13 cellular contexts compared by ENCODE assay signal in genomic region chr2:150403457-150403856, GRCh38.
DNase-seq lines count a peak whose midpoint lies in the region; ATAC-seq, FAIRE-seq and TF ChIP-seq lines count a peak whose summit lies in the region.
"Had no signal": no experiment of that assay in that cellular context is flagged by ENCODE, and none has a peak within 500 bp of the region (broad histone marks: within the 10 kb centered on the region; RNA-seq: fewer than 3 reads in every experiment).

No MANE protein-coding gene starts in this region.

- no peak overlapping the region for H3K27ac Mint-ChIP-seq in neural progenitor cell
- H3K27ac Mint-ChIP-seq: memory B cell; T-helper 2 cell treated with Interferon-gamma antibody and Interleukin-4, amounts not matched to agents 5 μg/mL and 100 μg/mL, for 36 hours had no signal

- POLR2A ChIA-PET in endothelial cell of umbilical vein (lab: Charles Lee): no interaction called here

- TF ChIP-seq CTCF in endothelial cell of umbilical vein (IDR thresholded peaks at IDR 0.05; ENCODE audit: extremely low read depth in 1 of 2, insufficient read depth in 1 of 2, low read depth in 1 of 2, low read length in 2 of 2): no peak
- no peak for TF ChIP-seq CTCF in tibial nerve (IDR thresholded peaks at IDR 0.05)
- TF ChIP-seq CTCF in vagina (IDR thresholded peaks at IDR 0.05): no peak
- TF ChIP-seq CTCF in neural progenitor cell (IDR thresholded peaks at IDR 0.05): no peak

- no peaks in the 10 kb centered on the region for H3K79me2 ChIP-seq in endothelial cell of umbilical vein (ENCODE audit: control insufficient read depth, insufficient read depth, low read length)
- no peaks in the 10 kb centered on the region for H3K79me2 ChIP-seq in neural progenitor cell (ENCODE audit: low read depth)

- H3K27ac ChIP-seq in endothelial cell of umbilical vein (ENCODE audit: insufficient read depth, low read depth, low read length) (peak overlapping the region; percentile 70), tibial nerve (no peak overlapping the region), vagina (no peak overlapping the region), aorta (ENCODE audit: low read depth in 1 of 2, low read length in 2 of 2) (no peak overlapping the region), neural progenitor cell (no peak overlapping the region)

- CTCF ChIA-PET in endothelial cell of umbilical vein (lab: Charles Lee): interaction anchor here (1.2 to 1.6 kb wide), 2 partner anchors 11 to 604 kb away, joined by 3 to 4 read pairs; no protein-coding TSS in a partner anchor

- H3K9me3 Mint-ChIP-seq in neural progenitor cell: peaks cover 16% of the 10 kb centered on the region
- H3K9me3 Mint-ChIP-seq: T-helper 2 cell treated with Interferon-gamma antibody and Interleukin-4, amounts not matched to agents 5 μg/mL and 100 μg/mL, for 36 hours had no signal

- H3K4me3 ChIP-seq in endothelial cell of umbilical vein (replicated peaks in 1 of 3; ENCODE audit: insufficient read depth in 1 of 3, low read depth in 1 of 3, low read length in 3 of 3) (peak overlapping the region; percentile 15 to 64 (median 15)), tibial nerve (no peak overlapping the region), vagina (no peak overlapping the region), aorta (ENCODE audit: low read length in 2 of 2) (no peak overlapping the region), neural progenitor cell (no peak overlapping the region)

- peaks cover 17% of the 10 kb centered on the region for H3F3A ChIP-seq in neural progenitor cell (ENCODE audit: low read depth)

- no peaks in the 10 kb centered on the region for H3K9me3 ChIP-seq in endothelial cell of umbilical vein (replicated peaks; ENCODE audit: control insufficient read depth, insufficient read depth, low read length)
- H3K9me3 ChIP-seq in tibial nerve: no peaks in the 10 kb centered on the region
- no peaks in the 10 kb centered on the region for H3K9me3 ChIP-seq in vagina
- H3K9me3 ChIP-seq in aorta (ENCODE audit: control insufficient read depth, low read length): no peaks in the 10 kb centered on the region
- no peaks in the 10 kb centered on the region for H3K9me3 ChIP-seq in neural progenitor cell (ENCODE audit: low read depth)

- H3K4me2 ChIP-seq in endothelial cell of umbilical vein (ENCODE audit: insufficient read depth, low read length): peak overlapping the region; percentile 82
- no peak overlapping the region for H3K4me2 ChIP-seq in neural progenitor cell

- TF ChIP-seq EP300 in tibial nerve (IDR thresholded peaks at IDR 0.05): no peak

- H3K9me1 ChIP-seq in endothelial cell of umbilical vein (replicated peaks; ENCODE audit: control insufficient read depth, extremely low read depth, insufficient read depth, low read length): no peaks in the 10 kb centered on the region

- BruUV-seq in endothelial cell of umbilical vein (replicated peaks; lab: Mats Ljungman, UMichigan): no TSS peak

- peak; percentile 37 for FAIRE-seq in endothelial cell of umbilical vein (lab: Jason Lieb, UNC)
- FAIRE-seq: endometrium had no signal

- ATAC-seq in GM19324 (IDR thresholded peaks at IDR 0.05; ENCODE audit: low FRiP score, unreplicated experiment): peak; percentile 93
- peak; percentile 83 for ATAC-seq in HG03060 (IDR thresholded peaks at IDR 0.05; ENCODE audit: low read depth, unreplicated experiment)
- no peak for ATAC-seq in aorta (ENCODE audit: low FRiP score)

- H3K9ac ChIP-seq in endothelial cell of umbilical vein (replicated peaks; ENCODE audit: extremely low read depth, insufficient read depth, low read length) (peak overlapping the region; percentile 61), neural progenitor cell (no peak overlapping the region)

- H3K4me1 ChIP-seq in endothelial cell of umbilical vein (ENCODE audit: control insufficient read depth, extremely low read depth, insufficient read depth, low read length) (peaks cover 10% of the 10 kb centered on the region), tibial nerve (no peaks in the 10 kb centered on the region), vagina (no peaks in the 10 kb centered on the region), aorta (ENCODE audit: control insufficient read depth in 1 of 2, insufficient read depth in 2 of 2, low read length in 2 of 2) (no peaks in the 10 kb centered on the region), neural progenitor cell (peaks cover 9% of the 10 kb centered on the region)

- H3K36me3 Mint-ChIP-seq in neural progenitor cell: peaks cover 2% of the 10 kb centered on the region
- H3K36me3 Mint-ChIP-seq: memory B cell had no signal

- H3K27me3 ChIP-seq in endothelial cell of umbilical vein (ENCODE audit: control insufficient read depth in 2 of 2, insufficient read depth in 2 of 2, low read length in 2 of 2) (no peaks in the 10 kb centered on the region), tibial nerve (no peaks in the 10 kb centered on the region), vagina (no peaks in the 10 kb centered on the region), aorta (ENCODE audit: control insufficient read depth in 1 of 2, insufficient read depth in 2 of 2, low read length in 1 of 2) (no peaks in the 10 kb centered on the region), neural progenitor cell (no peaks in the 10 kb centered on the region)

- H2AFZ ChIP-seq in endothelial cell of umbilical vein (ENCODE audit: low read depth, low read length) (peak overlapping the region; percentile 98), neural progenitor cell (replicated peaks) (no peak overlapping the region)

- no peak overlapping the region for H3K4me3 Mint-ChIP-seq in neural progenitor cell
- H3K4me3 Mint-ChIP-seq: memory B cell; T-helper 2 cell treated with Interferon-gamma antibody and Interleukin-4, amounts not matched to agents 5 μg/mL and 100 μg/mL, for 36 hours had no signal

- DNase-seq in DMS79 (lab: John Stamatoyannopoulos, UW): peak; percentile 71
- peak; percentile 65 for DNase-seq in endothelial cell of umbilical vein (ENCODE audit: low read depth, low spot score)
- no peak for DNase-seq in tibial nerve (ENCODE audit: low spot score in 2 of 2)
- no peak for DNase-seq in vagina (ENCODE audit: extremely low spot score in 2 of 2)
- DNase-seq in aorta: no peak
- DNase-seq in neural progenitor cell (ENCODE audit: low spot score): no peak
- DNase-seq: NCI-H1436 treated with DMSO at 0.1 percent for 48 hours; stimulated activated CD4-positive, alpha-beta T cell treated with anti-CD3 and anti-CD28 coated beads, Interleukin-4, amount 100 ng/mL, for 1 hour had no signal

- 57 to 70% methylated on average over 2 of the region's 2 CpGs for WGBS in tibial nerve, 2 donors
- 74 to 75% methylated on average over 2 of the region's 2 CpGs for WGBS in aorta, 2 donors

- H4K20me1 ChIP-seq in endothelial cell of umbilical vein (replicated peaks; ENCODE audit: control insufficient read depth, extremely low read depth, insufficient read depth, low read length): no peaks in the 10 kb centered on the region
- no peaks in the 10 kb centered on the region for H4K20me1 ChIP-seq in neural progenitor cell (ENCODE audit: low read depth)

- H3K27me3 Mint-ChIP-seq in neural progenitor cell (ENCODE audit: insufficient read depth, low read depth): peaks cover 4% of the 10 kb centered on the region
- H3K27me3 Mint-ChIP-seq: memory B cell had no signal

- peaks cover 17% of the 10 kb centered on the region for H3K4me1 Mint-ChIP-seq in neural progenitor cell

- H3K36me3 ChIP-seq in endothelial cell of umbilical vein (ENCODE audit: control insufficient read depth in 2 of 2, extremely low read depth in 1 of 2, insufficient read depth in 2 of 2, low read length in 2 of 2): no peaks in the 10 kb centered on the region
- no peaks in the 10 kb centered on the region for H3K36me3 ChIP-seq in tibial nerve
- H3K36me3 ChIP-seq in vagina: no peaks in the 10 kb centered on the region
- no peaks in the 10 kb centered on the region for H3K36me3 ChIP-seq in aorta (ENCODE audit: control insufficient read depth in 1 of 2, insufficient read depth in 2 of 2, low read length in 1 of 2)
- H3K36me3 ChIP-seq in neural progenitor cell: no peaks in the 10 kb centered on the region

- dilution Hi-C loops in endothelial cell of umbilical vein (cut with MboI; ENCODE audit: extremely low pct_ligation_motif_present, low sequenced_read_pairs): no loop called here

- TF ChIP-seq POLR2A in endothelial cell of umbilical vein (IDR thresholded peaks at IDR 0.05; ENCODE audit: low read depth, low read length) (no peak), tibial nerve (IDR thresholded peaks at IDR 0.05) (no peak), vagina (IDR thresholded peaks at IDR 0.05) (no peak)

- intact Hi-C loops in endothelial cell of umbilical vein (cut with micrococcal nuclease) (no loop called here), vagina (cut with DNase I) (no loop called here), aorta (cut with DNase I) (no loop called here)

TF ChIP-seq in endothelial cell of umbilical vein, 7 proteins besides CTCF, POLR2A, EP300 and RAD21:
- TF ChIP-seq MYC (IDR thresholded peaks at IDR 0.05; ENCODE audit: low read depth, low read length) (no peak), JUN (IDR thresholded peaks at IDR 0.05; ENCODE audit: borderline replicate concordance, insufficient read depth, insufficient read length, low read depth) (no peak), EZH2 (IDR thresholded peaks at IDR 0.05; ENCODE audit: borderline replicate concordance, low read depth, low read length, severe bottlenecking) (no peak), POLR2AphosphoS5 (IDR thresholded peaks at IDR 0.05; ENCODE audit: insufficient read depth, low read depth, low read length) (no peak), GATA2 (IDR thresholded peaks at IDR 0.05; ENCODE audit: insufficient read depth, insufficient read length, low read depth, low read length) (no peak), FOS (IDR thresholded peaks at IDR 0.05; ENCODE audit: borderline replicate concordance, insufficient read depth, low read length) (no peak), MAX (IDR thresholded peaks at IDR 0.05; ENCODE audit: insufficient read depth, insufficient read length) (no peak)

Comparison
In these comparisons a context has a peak if more than half of its experiments do, and no peak if none do; other contexts are left out.
1. DNase-seq: peak in DMS79 (single experiment) and endothelial cell of umbilical vein (single experiment); none in tibial nerve (0 of 2), vagina (0 of 2), aorta (0 of 2) and neural progenitor cell (single experiment).
2. H3K4me3 ChIP-seq: peak in endothelial cell of umbilical vein (3 of 3); none in tibial nerve (0 of 4), vagina (0 of 2), aorta (0 of 2) and neural progenitor cell (single experiment).